In the genomic region with DNA sequence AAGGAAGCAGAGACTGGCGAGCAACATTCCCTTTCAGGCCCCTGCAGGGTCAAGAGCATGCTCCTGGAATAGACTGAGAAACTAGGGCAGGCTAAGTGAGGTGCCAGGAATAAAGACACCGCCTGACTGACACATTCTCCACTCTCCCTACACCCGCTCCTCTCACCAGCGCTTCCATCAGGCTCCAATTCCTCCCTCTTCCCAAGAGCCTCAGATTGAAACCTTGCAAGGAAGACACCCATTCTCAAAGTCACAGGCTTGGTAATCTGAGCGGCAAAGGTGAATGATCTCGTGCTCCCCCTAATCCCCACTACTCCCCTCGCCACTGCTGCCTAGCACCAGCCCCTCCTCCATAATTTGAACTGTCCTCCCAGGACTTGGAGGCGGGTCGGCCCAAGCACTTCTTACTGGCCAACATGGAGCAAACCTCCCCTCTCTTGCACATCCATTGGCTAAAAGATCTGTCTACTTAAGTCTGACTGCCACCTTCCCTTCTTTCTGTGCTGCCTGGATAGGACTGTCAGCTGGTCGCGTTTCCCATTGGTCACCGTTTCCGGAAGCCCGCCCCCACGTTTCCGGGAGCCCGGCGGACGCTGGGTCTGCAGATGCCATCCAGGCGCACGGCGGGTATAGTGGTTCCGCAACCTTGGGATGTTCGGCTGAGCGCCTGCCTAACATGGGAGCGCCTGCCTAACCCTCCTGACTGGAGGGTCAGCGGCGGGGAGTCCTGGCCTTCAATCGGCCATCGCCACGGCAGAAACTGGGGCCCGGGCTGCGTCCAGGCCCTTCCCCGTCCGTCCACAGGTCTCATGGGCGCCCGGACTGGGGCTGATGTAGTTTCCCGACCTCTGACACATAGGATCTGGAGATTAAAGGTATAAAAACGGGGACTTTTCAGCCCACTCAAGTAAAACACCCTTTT, we compare ENCODE assay signal across 8 cellular contexts. TPM values are rescaled to one million over a fixed set of nuclear protein-coding genes. Genes with fewer than 3 reads are reported as not detected.
DNase-seq lines count a peak whose midpoint lies in the region; TF ChIP-seq lines count a peak whose summit lies in the region.

No MANE protein-coding gene starts in this region.

- H3K9me3 Mint-ChIP-seq in CD8-positive, alpha-beta memory T cell: peaks cover 34 to 85% (median 74%) of the 10 kb centered on the region in 5 donors

- TF ChIP-seq CTCF in brain microvascular endothelial cell (IDR thresholded peaks at IDR 0.05; ENCODE audit: low read depth, low read length, missing control alignments) (no peak), spleen (IDR thresholded peaks at IDR 0.05 in 8 of 11, conservative IDR thresholded peaks at IDR 0.05 in 3 of 11) (no peak), smooth muscle cell (IDR thresholded peaks at IDR 0.05; ENCODE audit: borderline replicate concordance, insufficient read depth, poor library complexity, severe bottlenecking) (no peak)

- H3K4me3 ChIP-seq in CD8-positive, alpha-beta memory T cell (ENCODE audit: low read length): peak overlapping the region; percentile 29
- H3K4me3 ChIP-seq in brain microvascular endothelial cell (ENCODE audit: low read depth, low read length) (peak overlapping the region; percentile 88), spleen (peak overlapping the region; percentile 36 to 68 (median 50)), smooth muscle cell (no peak overlapping the region)

- DNase-seq in CD8-positive, alpha-beta memory T cell: peak in 3 of 5 donors; percentile 51 to 71 (median 64)
- DNase-seq in HT1080 (ENCODE audit: low read depth): peak; percentile 83
- DNase-seq in brain microvascular endothelial cell: peak; percentile 98
- peak; percentile 97 for DNase-seq in inferior parietal cortex (ENCODE audit: extremely low spot score)
- DNase-seq in spleen: peak; percentile 88
- no peak for DNase-seq in smooth muscle cell (lab: John Stamatoyannopoulos, UW; ENCODE audit: unreplicated experiment)
- no peak for DNase-seq in ecto neural progenitor cell (ENCODE audit: low spot score)

- H3K36me3 ChIP-seq in CD8-positive, alpha-beta memory T cell (ENCODE audit: insufficient read depth, low read length): no peaks in the 10 kb centered on the region
- H3K36me3 ChIP-seq in brain microvascular endothelial cell (replicated peaks) (peaks cover 1% of the 10 kb centered on the region), spleen (peaks cover 0 to 12% (median 1%) of the 10 kb centered on the region in 6 donors), smooth muscle cell (ENCODE audit: low read depth) (no peaks in the 10 kb centered on the region)

- peaks cover 3 to 39% (median 32%) of the 10 kb centered on the region in 3 donors for H3K36me3 Mint-ChIP-seq in CD8-positive, alpha-beta memory T cell

- H3K4me1 Mint-ChIP-seq in CD8-positive, alpha-beta memory T cell: peaks cover 0 to 6% (median 0%) of the 10 kb centered on the region in 3 donors

- H3K79me2 ChIP-seq in smooth muscle cell (ENCODE audit: low read depth): no peaks in the 10 kb centered on the region

- no peaks in the 10 kb centered on the region for H3F3A ChIP-seq in smooth muscle cell (ENCODE audit: low read depth)

- H3K27me3 Mint-ChIP-seq in CD8-positive, alpha-beta memory T cell: peaks cover 0 to 1% of the 10 kb centered on the region in 2 donors

- H3K27me3 ChIP-seq in CD8-positive, alpha-beta memory T cell (ENCODE audit: insufficient read depth, low read length, poor library complexity, severe bottlenecking): no peaks in the 10 kb centered on the region
- H3K27me3 ChIP-seq in brain microvascular endothelial cell (replicated peaks) (no peaks in the 10 kb centered on the region), spleen (replicated peaks in 1 of 7) (no peaks in the 10 kb centered on the region), smooth muscle cell (ENCODE audit: low read depth) (no peaks in the 10 kb centered on the region)

- TF ChIP-seq POLR2A in spleen (IDR thresholded peaks at IDR 0.05): no peak

- peak overlapping the region in 6 of 7 donors; percentile 68 to 88 (median 70) for H3K4me3 Mint-ChIP-seq in CD8-positive, alpha-beta memory T cell

- peaks cover 28% of the 10 kb centered on the region for H3K9me3 ChIP-seq in CD8-positive, alpha-beta memory T cell (ENCODE audit: low read length)
- H3K9me3 ChIP-seq in spleen (peaks cover 20 to 100% (median 100%) of the 10 kb centered on the region in 8 donors), smooth muscle cell (replicated peaks; ENCODE audit: low read depth) (peaks cover 10% of the 10 kb centered on the region)

- H3K27ac ChIP-seq in CD8-positive, alpha-beta memory T cell (ENCODE audit: low read depth, low read length): no peak overlapping the region
- H3K27ac ChIP-seq in brain microvascular endothelial cell: peak overlapping the region; percentile 47
- peak overlapping the region in 3 of 8 donors; percentile 51 to 77 (median 62) for H3K27ac ChIP-seq in spleen
- no peak overlapping the region for H3K27ac ChIP-seq in smooth muscle cell (ENCODE audit: low read depth)

- POLR2A ChIA-PET in CD8-positive, alpha-beta memory T cell (lab: Charles Lee): no interaction called here

- in situ Hi-C loops in brain microvascular endothelial cell (cut with HindIII; ENCODE audit: low pct_ligation_motif_present, low sequenced_read_pairs): no loop called here

- no peaks in the 10 kb centered on the region for H4K20me1 ChIP-seq in smooth muscle cell (ENCODE audit: low read depth)

- WGBS in spleen, 5 donors: 3 to 12% (median 6%) methylated on average over 28 to 39 of the region's 39 CpGs
- WGBS in smooth muscle cell (ENCODE audit: low lambda C conversion rate): 92% methylated on average over 39 of the region's 39 CpGs

- H3K4me1 ChIP-seq in CD8-positive, alpha-beta memory T cell (ENCODE audit: insufficient read depth, low read length): no peaks in the 10 kb centered on the region
- H3K4me1 ChIP-seq in spleen (peaks cover 0 to 10% (median 3%) of the 10 kb centered on the region in 6 donors), smooth muscle cell (ENCODE audit: low read depth) (no peaks in the 10 kb centered on the region)

- H3K9ac ChIP-seq in smooth muscle cell (ENCODE audit: low read depth): no peak overlapping the region

- peak overlapping the region in 2 of 8 donors; percentile 27 to 74 for H3K27ac Mint-ChIP-seq in CD8-positive, alpha-beta memory T cell

- CTCF ChIA-PET in CD8-positive, alpha-beta memory T cell (lab: Charles Lee): no interaction called here

- no peak overlapping the region for H2AFZ ChIP-seq in smooth muscle cell (ENCODE audit: low read depth)

- intact Hi-C loops in spleen (cut with DNase I; ENCODE audit: low total_unique reads): no loop called here

- no peak overlapping the region for H3K4me2 ChIP-seq in smooth muscle cell

TF ChIP-seq in PFSK-1, 5 proteins besides CTCF, POLR2A, EP300 and RAD21:
- TF ChIP-seq TAF1 (IDR thresholded peaks at IDR 0.05; ENCODE audit: borderline replicate concordance, insufficient read depth, low read length): peak; percentile 74; the same call in 1 of the 2 replicates
- TF ChIP-seq FOXP2 (optimal IDR thresholded peaks at IDR 0.05; ENCODE audit: borderline replicate concordance, extremely low read depth, extremely low read length, insufficient read depth): peak; percentile 44
- TF ChIP-seq, protein P1, sequence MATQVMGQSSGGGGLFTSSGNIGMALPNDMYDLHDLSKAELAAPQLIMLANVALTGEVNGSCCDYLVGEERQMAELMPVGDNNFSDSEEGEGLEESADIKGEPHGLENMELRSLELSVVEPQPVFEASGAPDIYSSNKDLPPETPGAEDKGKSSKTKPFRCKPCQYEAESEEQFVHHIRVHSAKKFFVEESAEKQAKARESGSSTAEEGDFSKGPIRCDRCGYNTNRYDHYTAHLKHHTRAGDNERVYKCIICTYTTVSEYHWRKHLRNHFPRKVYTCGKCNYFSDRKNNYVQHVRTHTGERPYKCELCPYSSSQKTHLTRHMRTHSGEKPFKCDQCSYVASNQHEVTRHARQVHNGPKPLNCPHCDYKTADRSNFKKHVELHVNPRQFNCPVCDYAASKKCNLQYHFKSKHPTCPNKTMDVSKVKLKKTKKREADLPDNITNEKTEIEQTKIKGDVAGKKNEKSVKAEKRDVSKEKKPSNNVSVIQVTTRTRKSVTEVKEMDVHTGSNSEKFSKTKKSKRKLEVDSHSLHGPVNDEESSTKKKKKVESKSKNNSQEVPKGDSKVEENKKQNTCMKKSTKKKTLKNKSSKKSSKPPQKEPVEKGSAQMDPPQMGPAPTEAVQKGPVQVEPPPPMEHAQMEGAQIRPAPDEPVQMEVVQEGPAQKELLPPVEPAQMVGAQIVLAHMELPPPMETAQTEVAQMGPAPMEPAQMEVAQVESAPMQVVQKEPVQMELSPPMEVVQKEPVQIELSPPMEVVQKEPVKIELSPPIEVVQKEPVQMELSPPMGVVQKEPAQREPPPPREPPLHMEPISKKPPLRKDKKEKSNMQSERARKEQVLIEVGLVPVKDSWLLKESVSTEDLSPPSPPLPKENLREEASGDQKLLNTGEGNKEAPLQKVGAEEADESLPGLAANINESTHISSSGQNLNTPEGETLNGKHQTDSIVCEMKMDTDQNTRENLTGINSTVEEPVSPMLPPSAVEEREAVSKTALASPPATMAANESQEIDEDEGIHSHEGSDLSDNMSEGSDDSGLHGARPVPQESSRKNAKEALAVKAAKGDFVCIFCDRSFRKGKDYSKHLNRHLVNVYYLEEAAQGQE (IDR thresholded peaks at IDR 0.05; ENCODE audit: insufficient read depth in 1 of 2, low read depth in 2 of 2, low read length in 2 of 2): no peak
- TF ChIP-seq SIN3A (IDR thresholded peaks at IDR 0.05; ENCODE audit: borderline replicate concordance, insufficient read depth, low read length): no peak
- peak; percentile 85 for TF ChIP-seq POLR2AphosphoS5 (IDR thresholded peaks at IDR 0.05; ENCODE audit: low read depth, low read length)

RNA-seq across cellular contexts. Expression of a gene that starts 33.6 kb away (rescaled TPM):
- total RNA-seq in CD8-positive, alpha-beta memory T cell: 1 to 10 TPM; 9.6 to 9.7 TPM
- 11.9 TPM for polyA plus RNA-seq in CD8-positive, alpha-beta memory T cell
- total RNA-seq in HT1080 (2014; rRNA removed; shearing (Covaris generic)): 2.7 and 3.6 TPM in 2 replicates
- polyA plus RNA-seq in HT1080 (2015; cell fraction: cytosol; rRNA removed): 1.9 and 2.4 TPM in 2 replicates
- polyA plus RNA-seq in HT1080 (2015; cell fraction: nucleus; rRNA removed): 3.9 and 4.4 TPM in 2 replicates
- 2.7 TPM for polyA plus RNA-seq in PFSK-1 (2012; ENCODE audit: insufficient read length, low read depth)
- total RNA-seq in spleen: 10 to 100 TPM in 6 of 7 donors, 1 to 10 TPM in 1; 9.2 to 25.4 (median 15.7) TPM
- polyA plus RNA-seq in spleen: 1 to 10 TPM; 5.7 to 6.7 (median 6.6) TPM
- total RNA-seq in smooth muscle cell: 4.8 and 10.0 TPM in 2 replicates
- 2.5 and 4.1 TPM in 2 replicates for polyA plus RNA-seq in smooth muscle cell

RNA-seq across cellular contexts. Expression of a gene that starts 41.2 kb away (rescaled TPM):
- 10 to 100 TPM; 12.9 to 14.6 TPM for total RNA-seq in CD8-positive, alpha-beta memory T cell
- polyA plus RNA-seq in CD8-positive, alpha-beta memory T cell: 10.7 TPM
- 7.2 and 8.7 TPM in 2 replicates for total RNA-seq in HT1080 (2014; rRNA removed; shearing (Covaris generic))
- 2.3 and 4.2 TPM in 2 replicates for polyA plus RNA-seq in HT1080 (2015; cell fraction: cytosol; rRNA removed)
- 2.2 and 5.8 TPM in 2 replicates for polyA plus RNA-seq in HT1080 (2015; cell fraction: nucleus; rRNA removed)
- 0.30 TPM for polyA plus RNA-seq in PFSK-1 (2012; ENCODE audit: insufficient read length, low read depth)
- total RNA-seq in spleen (10 to 100 TPM; 17.1 to 25.6 (median 19.3) TPM), smooth muscle cell (5.3 and 8.9 TPM in 2 replicates)
- polyA plus RNA-seq in spleen (10 to 100 TPM in 1 of 3 donors, 1 to 10 TPM in 2; 6.9 to 11.0 (median 7.8) TPM), smooth muscle cell (1.0 and 1.6 TPM in 2 replicates)

Comparison
In these comparisons a context has a peak if more than half of its experiments do, and no peak if none do; other contexts are left out.
1. DNase-seq: peak in CD8-positive, alpha-beta memory T cell (3 of 5), HT1080 (single experiment), brain microvascular endothelial cell (single experiment), inferior parietal cortex (single experiment) and spleen (single experiment); none in smooth muscle cell (single experiment) and ecto neural progenitor cell (single experiment).